ENCODE assay signal across 18 cellular contexts in genomic region chr4:79498282-79498681, GRCh38.
DNase-seq lines count a peak whose midpoint lies in the region; ATAC-seq and TF ChIP-seq lines count a peak whose summit lies in the region.
"Had no signal": no experiment of that assay in that cellular context is flagged by ENCODE, and none has a peak within 500 bp of the region (broad histone marks: within the 10 kb centered on the region; RNA-seq: fewer than 3 reads in every experiment).

No MANE protein-coding gene starts in this region.

- no peaks in the 10 kb centered on the region for H3K4me1 ChIP-seq in uterus

- no peak overlapping the region for H3K27ac ChIP-seq in uterus

- DNase-seq in GM03348 (ENCODE audit: low spot score) (peak; percentile 2), OCI-M1 (lab: John Stamatoyannopoulos, UW) (peak; percentile 43), fibroblast of the conjunctiva (ENCODE audit: low read depth) (peak; percentile 1), sciatic nerve (ENCODE audit: low spot score) (no peak), uterus (no peak), UCSD-AML1 (lab: John Stamatoyannopoulos, UW; ENCODE audit: unreplicated experiment) (no peak)
- DNase-seq: CD8-positive, alpha-beta T cell; DMS79 treated with DMSO at 0.1 percent for 48 hours; GOT3; KG1; NCI-H1048; NCI-H1436 treated with DMSO at 0.1 percent for 48 hours; NCI-H2029 treated with DMSO at 0.1 percent for 48 hours; NCI-H510A treated with DMSO at 0.1 percent for 48 hours; SHP77; SK-N-SH had no signal

- H3K36me3 ChIP-seq in uterus, result no peaks in the 10 kb centered on the region

- TF ChIP-seq CTCF in uterus (IDR thresholded peaks at IDR 0.05), result no peak

- H3K9me3 ChIP-seq in uterus, result no peaks in the 10 kb centered on the region
- H3K9me3 ChIP-seq: SK-N-SH had no signal

- no peaks in the 10 kb centered on the region for H3K27me3 ChIP-seq in uterus

- no peak for TF ChIP-seq POLR2A in uterus (IDR thresholded peaks at IDR 0.05)

- no peak overlapping the region for H3K4me3 ChIP-seq in uterus
- H3K4me3 ChIP-seq: GM12878 had no signal

- intact Hi-C loops in sciatic nerve (cut with DNase I) (no loop called here), uterus (cut with DNase I; ENCODE audit: low total_unique reads) (no loop called here)

- ATAC-seq in sciatic nerve (peak; percentile 61), GM18498 (IDR thresholded peaks at IDR 0.05; ENCODE audit: unreplicated experiment) (no peak)
- ATAC-seq: CD8-positive, alpha-beta T cell; GM12878 had no signal

Comparison
In these comparisons a context has a peak if more than half of its experiments do, and no peak if none do; other contexts are left out.
1. DNase-seq: peak in GM03348 (single experiment), OCI-M1 (single experiment) and fibroblast of the conjunctiva (single experiment); none in sciatic nerve (single experiment), uterus (0 of 2) and UCSD-AML1 (single experiment).